ENCODE assay signal across 16 cellular contexts in genomic region chr14:45650754-45651153, GRCh38.
"Had no signal": no experiment of that assay in that cellular context is flagged by ENCODE, and none has a peak within 500 bp of the region (broad histone marks: within the 10 kb centered on the region; RNA-seq: fewer than 3 reads in every experiment).

No MANE protein-coding gene starts in this region.

- H3K4me1 Mint-ChIP-seq: activated naive CD8-positive, alpha-beta T cell treated with anti-CD3 and anti-CD28 coated beads for 36 hours; stimulated activated naive CD8-positive, alpha-beta T cell treated with anti-CD3 and anti-CD28 coated beads, Interleukin-15, amount 100 ng/mL, for 72 hours had no signal

- FAIRE-seq: endometrium had no signal

- H3K27ac Mint-ChIP-seq: activated naive CD8-positive, alpha-beta T cell treated with anti-CD3 and anti-CD28 coated beads for 36 hours; stimulated activated naive CD8-positive, alpha-beta T cell treated with anti-CD3 and anti-CD28 coated beads, Interleukin-15, amount 100 ng/mL, for 72 hours had no signal

- H3K4me3 ChIP-seq: lower lobe of right lung, thoracic aorta had no signal

- H3K4me3 Mint-ChIP-seq: activated naive CD8-positive, alpha-beta T cell treated with anti-CD3 and anti-CD28 coated beads for 36 hours; stimulated activated naive CD8-positive, alpha-beta T cell treated with anti-CD3 and anti-CD28 coated beads, Interleukin-15, amount 100 ng/mL, for 72 hours had no signal

- DNase-seq: activated CD4-positive, alpha-beta T cell treated with anti-CD3 and anti-CD28 coated beads, Interleukin-2, amount 50 U/mL, for 4 hours; activated CD4-positive, CD25-positive, alpha-beta regulatory T cell treated with anti-CD3 and anti-CD28 coated beads, Interleukin-2, amount 50 U/mL, for 72 hours; activated gamma-delta T cell treated with Interleukin-2 at 50 U/mL for 16 hours; activated naive CD8-positive, alpha-beta T cell treated with anti-CD3 and anti-CD28 coated beads for 36 hours; activated T-cell treated with anti-CD3 and anti-CD28 coated beads, Interleukin-2, amount 50 U/mL, for 48 hours; brain microvascular endothelial cell; cerebellar nuclear complex; lower lobe of right lung; midbrain; retina; stimulated activated CD4-positive, alpha-beta T cell treated with anti-CD3 and anti-CD28 coated beads, Interleukin-15, amount 100 ng/mL, for 24 hours; stimulated activated CD4-positive, alpha-beta T cell treated with anti-CD3 and anti-CD28 coated beads, Interleukin-4, amount 100 ng/mL, for 24 hours; stimulated activated naive CD8-positive, alpha-beta T cell treated with anti-CD3 and anti-CD28 coated beads, Interleukin-15, amount 100 ng/mL, for 72 hours had no signal

- H3K27me3 Mint-ChIP-seq: activated naive CD8-positive, alpha-beta T cell treated with anti-CD3 and anti-CD28 coated beads for 36 hours; stimulated activated naive CD8-positive, alpha-beta T cell treated with anti-CD3 and anti-CD28 coated beads, Interleukin-15, amount 100 ng/mL, for 72 hours had no signal

- H3K36me3 Mint-ChIP-seq: activated naive CD8-positive, alpha-beta T cell treated with anti-CD3 and anti-CD28 coated beads for 36 hours had no signal

- H3K27me3 ChIP-seq: brain microvascular endothelial cell had no signal

- H3K9me3 ChIP-seq: lower lobe of right lung, thoracic aorta had no signal

- H3K36me3 ChIP-seq: brain microvascular endothelial cell, lower lobe of right lung, thoracic aorta had no signal

- H3K4me1 ChIP-seq: lower lobe of right lung had no signal

- ATAC-seq: esophagus mucosa; lower lobe of right lung; stimulated activated naive CD8-positive, alpha-beta T cell treated with anti-CD3 and anti-CD28 coated beads, Interleukin-15, amount 100 ng/mL, for 72 hours had no signal

- H3K27ac ChIP-seq: brain microvascular endothelial cell, lower lobe of right lung, thoracic aorta had no signal
